ENCODE assay signal across 1 cellular context in genomic region chr2:29009270-29009669, GRCh38.
TF ChIP-seq lines count a peak whose summit lies in the region.

No MANE protein-coding gene starts in this region.

TF ChIP-seq in H1, 55 proteins besides CTCF, POLR2A, EP300 and RAD21 (continued from another document):
- no peak for TF ChIP-seq E2F6 (IDR thresholded peaks at IDR 0.05)
- no peak for TF ChIP-seq SRF (IDR thresholded peaks at IDR 0.05; ENCODE audit: low read depth, low read length)
- TF ChIP-seq YY1 (IDR thresholded peaks at IDR 0.05; ENCODE audit: low read depth, low read length): no peak
- TF ChIP-seq CTBP2 (IDR thresholded peaks at IDR 0.05; ENCODE audit: borderline replicate concordance, insufficient read depth, insufficient read length, low read length): no peak
- no peak for TF ChIP-seq ASH2L (IDR thresholded peaks at IDR 0.05; ENCODE audit: low read length)
- TF ChIP-seq CHD7 (IDR thresholded peaks at IDR 0.05; ENCODE audit: insufficient replicate concordance, low read length): no peak
- TF ChIP-seq GTF2F1 (IDR thresholded peaks at IDR 0.05; ENCODE audit: borderline replicate concordance, low read depth, low read length): no peak
- no peak for TF ChIP-seq JUND (IDR thresholded peaks at IDR 0.05; ENCODE audit: low read length)
- TF ChIP-seq SIN3A (conservative IDR thresholded peaks at IDR 0.05 in 1 of 2, IDR thresholded peaks at IDR 0.05 in 1 of 2; ENCODE audit: low read depth in 1 of 2, low read length in 2 of 2): no peak
- TF ChIP-seq EGR1 (IDR thresholded peaks at IDR 0.05; ENCODE audit: borderline replicate concordance, low read depth, low read length): no peak
- TF ChIP-seq SUZ12 (IDR thresholded peaks at IDR 0.05; ENCODE audit: low read length): no peak
- TF ChIP-seq TBP (IDR thresholded peaks at IDR 0.05; ENCODE audit: low read depth, low read length): no peak
